Comparison of ENCODE assay signal across 6 cellular contexts in genomic region chr7:118240320-118240719, GRCh38. TPM values are rescaled to one million over a fixed set of nuclear protein-coding genes. Genes with fewer than 3 reads are reported as not detected.
"Had no signal": no experiment of that assay in that cellular context is flagged by ENCODE, and none has a peak within 500 bp of the region (broad histone marks: within the 10 kb centered on the region; RNA-seq: fewer than 3 reads in every experiment).

No MANE protein-coding gene starts in this region.

RNA-seq across cellular contexts. Expression of gene ANKRD7, which starts 15.8 kb away (rescaled TPM):
- total RNA-seq: colonic mucosa, dermis blood vessel endothelial cell, endodermal cell, esophagus mucosa, glomerular endothelial cell had no signal
- polyA plus RNA-seq: endothelial cell of umbilical vein had no signal
